In the genomic region with DNA sequence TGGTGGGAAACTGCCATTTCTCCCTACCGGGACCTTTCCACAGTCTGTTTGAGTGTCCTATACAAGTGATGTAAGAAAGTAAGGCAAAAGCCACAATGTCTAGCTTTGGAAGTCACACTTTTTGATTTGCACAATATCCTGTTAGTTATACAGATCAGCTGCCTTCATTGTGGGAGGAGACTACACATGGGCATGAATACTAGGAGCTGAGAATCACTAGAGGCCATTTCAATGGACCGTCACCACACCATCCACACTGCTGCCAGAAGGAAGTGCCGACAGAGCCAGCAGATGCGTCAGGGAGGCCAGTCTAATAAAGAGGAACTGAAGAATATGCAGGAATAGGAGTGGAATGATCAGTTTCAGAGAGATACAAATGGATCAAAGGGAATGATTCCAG, we compare ENCODE assay signal across 1 cellular context.
TF ChIP-seq lines count a peak whose summit lies in the region.

No MANE protein-coding gene starts in this region.

TF ChIP-seq in A549, 52 proteins besides CTCF, POLR2A, EP300 and RAD21 (continued from another document):
- TF ChIP-seq, protein P1, sequence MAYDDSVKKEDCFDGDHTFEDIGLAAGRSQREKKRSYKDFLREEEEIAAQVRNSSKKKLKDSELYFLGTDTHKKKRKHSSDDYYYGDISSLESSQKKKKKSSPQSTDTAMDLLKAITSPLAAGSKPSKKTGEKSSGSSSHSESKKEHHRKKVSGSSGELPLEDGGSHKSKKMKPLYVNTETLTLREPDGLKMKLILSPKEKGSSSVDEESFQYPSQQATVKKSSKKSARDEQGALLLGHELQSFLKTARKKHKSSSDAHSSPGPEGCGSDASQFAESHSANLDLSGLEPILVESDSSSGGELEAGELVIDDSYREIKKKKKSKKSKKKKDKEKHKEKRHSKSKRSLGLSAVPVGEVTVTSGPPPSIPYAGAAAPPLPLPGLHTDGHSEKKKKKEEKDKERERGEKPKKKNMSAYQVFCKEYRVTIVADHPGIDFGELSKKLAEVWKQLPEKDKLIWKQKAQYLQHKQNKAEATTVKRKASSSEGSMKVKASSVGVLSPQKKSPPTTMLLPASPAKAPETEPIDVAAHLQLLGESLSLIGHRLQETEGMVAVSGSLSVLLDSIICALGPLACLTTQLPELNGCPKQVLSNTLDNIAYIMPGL (CRISPR knock-in tag; IDR thresholded peaks at IDR 0.05; ENCODE audit: borderline replicate concordance), result no peak
- TF ChIP-seq PBX3 (IDR thresholded peaks at IDR 0.05) (no peak), NR3C1 (IDR thresholded peaks at IDR 0.05) (no peak), ESRRA (IDR thresholded peaks at IDR 0.05; ENCODE audit: borderline replicate concordance, low read length) (no peak), NFE2L2 (conservative IDR thresholded peaks at IDR 0.05; ENCODE audit: low read length) (no peak), TFCP2L1 (CRISPR knock-in tag; IDR thresholded peaks at IDR 0.05) (no peak), FOSB (CRISPR knock-in tag; IDR thresholded peaks at IDR 0.05) (no peak), RCOR1 (IDR thresholded peaks at IDR 0.05; ENCODE audit: low read depth, low read length) (no peak), CBX2 (IDR thresholded peaks at IDR 0.05; ENCODE audit: borderline replicate concordance, low read depth) (no peak), RARB (CRISPR knock-in tag; IDR thresholded peaks at IDR 0.05) (no peak), TP53 (CRISPR knock-in tag; IDR thresholded peaks at IDR 0.05) (no peak), ZC3H11A (IDR thresholded peaks at IDR 0.05) (no peak)
